ENCODE assay signal across 27 cellular contexts in the genomic region with DNA sequence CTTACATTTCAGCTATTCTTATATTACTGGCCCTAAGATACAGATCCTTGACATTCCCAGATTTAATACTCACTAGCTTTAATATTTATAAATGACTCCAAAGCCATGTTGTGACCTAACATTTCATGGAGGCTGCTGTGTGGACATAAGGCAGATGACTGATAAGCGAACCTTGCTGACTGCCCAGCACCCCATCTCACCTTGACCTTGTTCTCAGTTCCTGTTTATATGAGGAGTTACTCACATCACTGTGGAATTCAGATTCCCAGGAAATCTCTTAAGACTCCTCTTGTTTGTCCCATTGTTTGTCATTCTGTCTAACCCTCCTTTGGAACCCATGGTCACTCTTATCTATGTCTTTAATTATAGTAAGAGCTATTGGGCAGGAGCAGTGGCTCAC. TPM values are rescaled to one million over a fixed set of nuclear protein-coding genes. Genes with fewer than 3 reads are reported as not detected.
DNase-seq lines count a peak whose midpoint lies in the region; ATAC-seq, FAIRE-seq and TF ChIP-seq lines count a peak whose summit lies in the region.
"Had no signal": no experiment of that assay in that cellular context is flagged by ENCODE, and none has a peak within 500 bp of the region (broad histone marks: within the 10 kb centered on the region; RNA-seq: fewer than 3 reads in every experiment).

No MANE protein-coding gene starts in this region.

- RAD21 ChIA-PET in HCT116 (lab: Charles Lee; ENCODE audit: low non-redundant PET in 1 of 2, low total read pairs in 2 of 2, uncharacterized antibody in 2 of 2, unreplicated experiment in 2 of 2) = no interaction called here
- RAD21 ChIA-PET in GM12878 (lab: Charles Lee; ENCODE audit: unreplicated experiment) = interaction anchor here (1.3 to 1.5 kb wide), 2 partner anchors 12 to 15 kb away, joined by 3 to 5 read pairs; no protein-coding TSS in a partner anchor

- SMC1A ChIA-PET in GM12878 (lab: Charles Lee; ENCODE audit: uncharacterized antibody, unreplicated experiment) = interaction anchor here (0.9 to 1.4 kb wide), 4 partner anchors 8 to 71 kb away, joined by 3 to 5 read pairs (median 4); no protein-coding TSS in a partner anchor

- in situ Hi-C loops in GM12878 (cut with MboI) = no loop called here

- no peak for DNase-seq in HCT116 (ENCODE audit: low read depth, low spot score)
- DNase-seq in GM12878 (ENCODE audit: low read depth, low spot score) = no peak
- DNase-seq in NCI-H2227 treated with DMSO at 0.1 percent for 48 hours (lab: John Stamatoyannopoulos, UW) = no peak
- DNase-seq in epidermal melanocyte (ENCODE audit: insufficient read length, low spot score) = no peak
- DNase-seq in ovary = no peak
- DNase-seq in GM10266 (ENCODE audit: extremely low spot score) = no peak
- DNase-seq: activated CD4-positive, alpha-beta memory T cell treated with anti-CD3 and anti-CD28 coated beads, Interleukin-2, amount 10 ng/mL, durations not matched to agents 7 days and 5 days; activated CD8-positive, alpha-beta memory T cell treated with anti-CD3 and anti-CD28 coated beads, Interleukin-2, amount 50 U/mL, for 4 hours; activated naive CD4-positive, alpha-beta T cell treated with anti-CD3 and anti-CD28 coated beads, Interleukin-2, amount 10 ng/mL, durations not matched to agents 7 days and 5 days; CD4-positive, CD25-positive, alpha-beta regulatory T cell; H7; left colon; MV-4-11; NCI-H1436 treated with DMSO at 0.1 percent for 48 hours; NCI-H2107; NCI-H446; NCI-H774; SHP77 treated with DMSO at 0.1 percent for 48 hours; stimulated activated CD4-positive, alpha-beta T cell treated with anti-CD3 and anti-CD28 coated beads, Interleukin-4, amount 100 ng/mL, for 4 hours; SW 1271; T-helper 9 cell; transverse colon had no signal

- no peaks in the 10 kb centered on the region for H3K9me2 ChIP-seq in HCT116 (ENCODE audit: insufficient read depth)

- WGBS in GM12878 (ENCODE audit: insufficient coverage, insufficient replicate concordance, low lambda C conversion rate, missing lambda C conversion rate) = 95% methylated on average over 1 of the region's 1 CpG
- WGBS in liver = 65% methylated on average over 1 of the region's 1 CpG
- WGBS in ovary, 3 donors = 92 to 96% (median 93%) methylated on average over 1 of the region's 1 CpG

- no peak for FAIRE-seq in GM12878 (lab: Jason Lieb, UNC)

- no peak overlapping the region for H2AFZ ChIP-seq in HCT116 (ENCODE audit: low read depth, low read length, poor library complexity, severe bottlenecking)
- no peak overlapping the region for H2AFZ ChIP-seq in GM12878 (ENCODE audit: control insufficient read depth, low read depth, low read length)
- H2AFZ ChIP-seq: neural progenitor cell had no signal

- H3K4me3 ChIP-seq in HCT116 (replicated peaks in 1 of 2; ENCODE audit: low read depth in 1 of 2, low read length in 2 of 2) (no peak overlapping the region), GM12878 (no peak overlapping the region), liver (ENCODE audit: low read depth in 1 of 3, low read length in 3 of 3) (no peak overlapping the region), ovary (no peak overlapping the region)
- H3K4me3 ChIP-seq: adrenal gland, neural progenitor cell, transverse colon had no signal

- H4K20me1 ChIP-seq in HCT116 (ENCODE audit: insufficient read depth) (no peaks in the 10 kb centered on the region), GM12878 (ENCODE audit: control insufficient read depth, insufficient read depth) (no peaks in the 10 kb centered on the region)

- H3K27ac ChIP-seq in HCT116 (ENCODE audit: low read depth, low read length) = no peak overlapping the region
- no peak overlapping the region for H3K27ac ChIP-seq in GM12878 (ENCODE audit: control insufficient read depth, insufficient read depth)
- no peak overlapping the region for H3K27ac ChIP-seq in liver (ENCODE audit: low read depth in 1 of 2, low read length in 2 of 2)
- no peak overlapping the region for H3K27ac ChIP-seq in ovary
- H3K27ac ChIP-seq: neural progenitor cell, transverse colon had no signal

- TF ChIP-seq CTCF in HCT116 (IDR thresholded peaks at IDR 0.05 in 2 of 3, conservative IDR thresholded peaks at IDR 0.05 in 1 of 3; ENCODE audit: borderline replicate concordance in 1 of 3, insufficient read depth in 1 of 3, low read depth in 2 of 3, low read length in 2 of 3) = no peak
- TF ChIP-seq CTCF in GM12878 (IDR thresholded peaks at IDR 0.05 in 2 of 3, conservative IDR thresholded peaks at IDR 0.05 in 1 of 3; ENCODE audit: control insufficient read depth in 2 of 3, extremely low read depth in 1 of 3, insufficient read depth in 1 of 3, low read depth in 3 of 3, low read length in 3 of 3) = no peak
- TF ChIP-seq CTCF in liver (IDR thresholded peaks at IDR 0.05; ENCODE audit: low read depth, low read length, missing input control) = no peak
- TF ChIP-seq CTCF in ovary (IDR thresholded peaks at IDR 0.05) = no peak
- no peak for TF ChIP-seq CTCF in GM10266 (IDR thresholded peaks at IDR 0.05; ENCODE audit: control insufficient read depth, insufficient read depth, low read depth, missing control alignments)

- no peaks in the 10 kb centered on the region for H3K79me2 ChIP-seq in HCT116 (ENCODE audit: insufficient read depth, low read length)
- no peaks in the 10 kb centered on the region for H3K79me2 ChIP-seq in GM12878 (ENCODE audit: control insufficient read depth, insufficient read depth, low read length)

- H3K4me2 ChIP-seq in HCT116 (ENCODE audit: low read length) (peak overlapping the region; percentile 10; the same call in 1 of the 2 replicates), GM12878 (ENCODE audit: control insufficient read depth, insufficient read depth) (no peak overlapping the region)
- H3K4me2 ChIP-seq: neural progenitor cell had no signal

- TF ChIP-seq RAD21 in HCT116 (IDR thresholded peaks at IDR 0.05; ENCODE audit: low read depth) = no peak
- no peak for TF ChIP-seq RAD21 in GM12878 (IDR thresholded peaks at IDR 0.05; ENCODE audit: insufficient read depth, low read depth, low read length)
- TF ChIP-seq RAD21 in liver (IDR thresholded peaks at IDR 0.05) = no peak

- TF ChIP-seq POLR2A in HCT116 (IDR thresholded peaks at IDR 0.05; ENCODE audit: borderline replicate concordance, extremely low read depth, insufficient read depth, insufficient read length) (no peak), GM12878 (IDR thresholded peaks at IDR 0.05; ENCODE audit: low read depth, low read length) (no peak), ovary (IDR thresholded peaks at IDR 0.05) (no peak)

- no peak for ATAC-seq in HCT116
- ATAC-seq in GM12878 = no peak
- ATAC-seq: activated T-helper 17 cell treated with anti-CD3 and anti-CD28 coated beads, Interleukin-2, amount 50 U/mL, for 72 hours; left colon; sciatic nerve had no signal

- H3K27me3 ChIP-seq in HCT116 (ENCODE audit: insufficient read depth, low read length) (no peaks in the 10 kb centered on the region), GM12878 (replicated peaks in 1 of 2; ENCODE audit: control insufficient read depth in 2 of 2, insufficient read depth in 2 of 2, low read length in 1 of 2) (no peaks in the 10 kb centered on the region), liver (ENCODE audit: control insufficient read depth in 4 of 4, insufficient read depth in 4 of 4, low read length in 3 of 4) (no peaks in the 10 kb centered on the region), ovary (no peaks in the 10 kb centered on the region)
- H3K27me3 ChIP-seq: adrenal gland, neural progenitor cell, transverse colon had no signal

- CTCF ChIA-PET in HCT116 (lab: Charles Lee) (no interaction called here), GM12878 (lab: Yijun Ruan, JAX) (interaction anchor here (0.6 to 1.5 kb wide), 3 partner anchors 8 to 1991 kb away, joined by 3 to 8 read pairs (median 3); no protein-coding TSS in a partner anchor)

- H3K9ac ChIP-seq in HCT116 (ENCODE audit: low read length) (no peak overlapping the region), GM12878 (ENCODE audit: control insufficient read depth, insufficient read depth, low read length) (no peak overlapping the region), liver (ENCODE audit: low read depth in 1 of 2, low read length in 2 of 2) (no peak overlapping the region)
- H3K9ac ChIP-seq: neural progenitor cell had no signal

- H3K36me3 ChIP-seq in HCT116 (ENCODE audit: control insufficient read depth in 1 of 2, insufficient read depth in 2 of 2, low read length in 2 of 2) = 0 out of 4 replicates have a peak, but pooled peaks cover 0 to 8% of the 10 kb centered on the region in 2 experiments
- H3K36me3 ChIP-seq in GM12878 (ENCODE audit: control insufficient read depth in 2 of 2, insufficient read depth in 2 of 2, low read length in 1 of 2) = no peaks in the 10 kb centered on the region
- H3K36me3 ChIP-seq in liver (ENCODE audit: control insufficient read depth in 4 of 4, insufficient read depth in 3 of 4, low read depth in 1 of 4, low read length in 3 of 4) = no peaks in the 10 kb centered on the region
- no peaks in the 10 kb centered on the region for H3K36me3 ChIP-seq in ovary
- H3K36me3 ChIP-seq: adrenal gland, neural progenitor cell, transverse colon had no signal

- TF ChIP-seq EP300 in GM12878 (IDR thresholded peaks at IDR 0.05; ENCODE audit: borderline replicate concordance in 1 of 2, control insufficient read depth in 1 of 2, low read depth in 2 of 2, low read length in 2 of 2) (no peak), ovary (IDR thresholded peaks at IDR 0.05) (no peak)

- POLR2A ChIA-PET in HCT116 (lab: Charles Lee) = no interaction called here
- POLR2A ChIA-PET in GM12878 (lab: Charles Lee) = interaction anchor here (0.6 to 3.9 kb wide), 3 partner anchors 12 to 813 kb away, joined by 3 to 12 read pairs (median 4); no protein-coding TSS in a partner anchor

- H3K4me1 ChIP-seq in HCT116 (ENCODE audit: control insufficient read depth in 1 of 2, insufficient read depth in 2 of 2, low read length in 2 of 2) (peaks cover 14 to 42% of the 10 kb centered on the region in 2 experiments), GM12878 (ENCODE audit: control insufficient read depth, insufficient read depth, low read length) (peaks cover 9% of the 10 kb centered on the region), liver (ENCODE audit: control insufficient read depth in 4 of 4, insufficient read depth in 4 of 4, low read length in 3 of 4) (peaks cover 0 to 5% (median 0%) of the 10 kb centered on the region in 4 donors), ovary (ENCODE audit: insufficient read depth) (no peaks in the 10 kb centered on the region)
- H3K4me1 ChIP-seq: transverse colon had no signal

- H3K9me3 ChIP-seq in HCT116 (ENCODE audit: control insufficient read depth in 1 of 2, insufficient read depth in 1 of 2, low read depth in 1 of 2, low read length in 2 of 2) = no peaks in the 10 kb centered on the region
- H3K9me3 ChIP-seq in GM12878 (replicated peaks; ENCODE audit: control insufficient read depth, insufficient read depth, low read length) = no peaks in the 10 kb centered on the region
- no peaks in the 10 kb centered on the region for H3K9me3 ChIP-seq in liver (ENCODE audit: control insufficient read depth in 4 of 4, low read length in 3 of 4)
- H3K9me3 ChIP-seq in ovary = no peaks in the 10 kb centered on the region
- H3K9me3 ChIP-seq: adrenal gland, transverse colon had no signal

- BruUV-seq in HCT116 (replicated peaks; lab: Mats Ljungman, UMichigan) = no TSS peak
- no TSS peak for BruUV-seq in GM12878 (replicated peaks; lab: Mats Ljungman, UMichigan)

- intact Hi-C loops in HCT116 (cut with micrococcal nuclease) = no loop called here
- intact Hi-C loops in GM12878 (cut with micrococcal nuclease; ENCODE audit: unreplicated experiment) = no loop called here
- intact Hi-C loops in ovary (cut with DNase I) = no loop called here

RNA-seq across cellular contexts. Expression of gene RAB3B, which starts 21.9 kb away (rescaled TPM):
- total RNA-seq in HCT116 (2021; ENCODE audit: unreplicated experiment) = 15.1 TPM
- polyA plus RNA-seq in HCT116 (2012) = 4.9 and 6.3 TPM in 2 replicates
- total RNA-seq in GM12878 (2013; cell fraction: nucleolus; rRNA removed) = 0.64 and 0.69 TPM in 2 replicates
- total RNA-seq in GM12878 (2014; rRNA removed) = 0.22 and 0.28 TPM in 2 replicates
- 0.28 and 0.31 TPM in 2 replicates for total RNA-seq in GM12878 (2014; rRNA removed; fragmentation: Illumina TruSeq; extraction: Trizol)
- 0.21 and 0.28 TPM in 2 replicates for total RNA-seq in GM12878 (2021)
- polyA plus RNA-seq in GM12878 (2011; ENCODE audit: low read depth) = 0.08 TPM
- 0.26 and 0.29 TPM in 2 replicates for polyA plus RNA-seq in GM12878 (2011; rRNA removed)
- 0.15 TPM in 2 replicates for polyA plus RNA-seq in GM12878 (2011; cell fraction: cytosol; rRNA removed)
- 0.35 and 0.39 TPM in 2 replicates for polyA plus RNA-seq in GM12878 (2011; cell fraction: nucleus; rRNA removed)
- 0.11 and 0.13 TPM in 2 replicates for polyA plus RNA-seq in GM12878 (2012)
- polyA plus RNA-seq in GM12878 (2014; fragmentation: Illumina TruSeq; extraction: Trizol) = 0.32 and 0.35 TPM in 2 replicates
- polyA plus RNA-seq in GM12878 (2014; fragmentation: Nextera tagmentation; extraction: Ambion mirVana) = under 1 TPM; 0.05 to 0.11 TPM
- 0.20 and 0.24 TPM in 2 replicates for polyA plus RNA-seq in GM12878 (2014; rRNA removed)
- under 1 TPM; 0.09 to 0.13 TPM for polyA plus RNA-seq in GM12878 (2016; fragmentation: Nextera tagmentation; extraction: Ambion mirVana)
- polyA minus RNA-seq in GM12878 (2011; rRNA and poly(A)+ RNA removed) = 0.29 and 0.41 TPM in 2 replicates
- 0.13 TPM in 1 of 2 replicates, not detected in the other for polyA minus RNA-seq in GM12878 (2011; cell fraction: cytosol; rRNA and poly(A)+ RNA removed)
- 0.10 and 0.12 TPM in 2 replicates for polyA minus RNA-seq in GM12878 (2011; cell fraction: nucleus; rRNA and poly(A)+ RNA removed)
- 1 to 10 TPM in 1 of 2 donors, under 1 TPM in 1; 0.17 to 5.4 TPM for total RNA-seq in liver
- polyA plus RNA-seq in liver = under 1 TPM; 0.22 to 0.43 TPM
- 1 to 10 TPM; 1.1 to 8.2 (median 4.0) TPM for total RNA-seq in ovary
- polyA plus RNA-seq in ovary = 1 to 10 TPM; 1.1 to 1.9 TPM
- total RNA-seq: CD4-positive, CD25-positive, alpha-beta regulatory T cell had no signal
- polyA plus RNA-seq: CD4-positive, CD25-positive, alpha-beta regulatory T cell had no signal
